26 cellular contexts compared by ENCODE assay signal in the genomic region with DNA sequence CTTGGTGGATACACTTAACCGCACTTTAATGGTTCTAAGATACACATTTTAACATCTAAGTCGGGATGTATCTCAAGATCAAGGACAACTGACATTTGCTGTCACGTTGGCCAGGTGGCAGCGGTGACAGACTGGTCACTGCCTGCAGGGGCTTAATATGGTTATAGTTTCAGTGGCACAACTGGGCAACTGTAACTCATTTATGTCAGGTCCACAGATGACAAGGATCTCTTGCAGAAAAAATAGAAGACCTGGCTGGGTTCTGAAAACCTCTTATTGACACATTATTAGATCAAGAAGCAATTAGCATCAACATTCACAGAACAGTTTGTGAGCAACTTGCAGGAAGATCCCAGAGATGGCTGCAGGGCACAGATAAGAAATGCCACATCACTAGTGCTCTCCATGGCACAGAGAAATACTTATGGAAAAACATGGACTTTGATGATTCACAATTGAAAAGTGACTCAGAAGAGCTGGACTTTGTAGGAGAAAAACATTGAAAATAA.
DNase-seq lines count a peak whose midpoint lies in the region; ATAC-seq and TF ChIP-seq lines count a peak whose summit lies in the region.
"Had no signal": no experiment of that assay in that cellular context is flagged by ENCODE, and none has a peak within 500 bp of the region (broad histone marks: within the 10 kb centered on the region; RNA-seq: fewer than 3 reads in every experiment).

No MANE protein-coding gene starts in this region.

- no peak overlapping the region for H3K4me3 Mint-ChIP-seq in mesothelial cell of epicardium
- H3K4me3 Mint-ChIP-seq: activated naive CD4-positive, alpha-beta T cell treated with anti-CD3 and anti-CD28 coated beads, Interleukin-2, amount 50 U/mL, for 24 hours; activated T-cell treated with anti-CD3 and anti-CD28 coated beads, Interleukin-2, amount 50 U/mL, for 72 hours; B cell had no signal

- H2BK12ac ChIP-seq in trophoblast cell (ENCODE audit: low read length) = peak overlapping the region; percentile 64

- no peak overlapping the region for H3K18ac ChIP-seq in trophoblast cell (ENCODE audit: low read length)

- H3K4me3 ChIP-seq in trophoblast cell (ENCODE audit: low read depth, low read length) = no peak overlapping the region

- no peak overlapping the region for H3K27ac ChIP-seq in trophoblast cell (ENCODE audit: low read depth, low read length)
- H3K27ac ChIP-seq: 22Rv1 had no signal

- H3K36me3 Mint-ChIP-seq in mesothelial cell of epicardium = no peaks in the 10 kb centered on the region
- H3K36me3 Mint-ChIP-seq: activated naive CD4-positive, alpha-beta T cell treated with anti-CD3 and anti-CD28 coated beads, Interleukin-2, amount 50 U/mL, for 24 hours had no signal

- H3K9ac ChIP-seq in trophoblast cell (ENCODE audit: low read length) = no peak overlapping the region

- no peak overlapping the region for H2BK5ac ChIP-seq in trophoblast cell (ENCODE audit: low read depth, low read length, poor library complexity)

- peaks cover 46% of the 10 kb centered on the region for H3K27me3 Mint-ChIP-seq in mesothelial cell of epicardium (ENCODE audit: low read depth)

- H2AFZ ChIP-seq in trophoblast cell (ENCODE audit: insufficient read depth, low read length, poor library complexity) = no peak overlapping the region

- no peak overlapping the region for H4K8ac ChIP-seq in trophoblast cell (ENCODE audit: low read depth, low read length)

- H3K79me1 ChIP-seq in trophoblast cell (ENCODE audit: low read length) = peaks cover 3% of the 10 kb centered on the region

- ATAC-seq in GM19395 (IDR thresholded peaks at IDR 0.05; ENCODE audit: unreplicated experiment) = no peak
- ATAC-seq: activated T-cell treated with anti-CD3 and anti-CD28 coated beads, Interleukin-2, amount 50 U/mL, for 72 hours had no signal

- no peak overlapping the region for H3K4me2 ChIP-seq in trophoblast cell (ENCODE audit: low read length)

- no peak overlapping the region for H3K23ac ChIP-seq in trophoblast cell (ENCODE audit: low read length)

- peaks cover 20% of the 10 kb centered on the region for H3K4me1 Mint-ChIP-seq in mesothelial cell of epicardium
- H3K4me1 Mint-ChIP-seq: activated naive CD4-positive, alpha-beta T cell treated with anti-CD3 and anti-CD28 coated beads, Interleukin-2, amount 50 U/mL, for 24 hours; B cell had no signal

- TF ChIP-seq CTCF in mesothelial cell of epicardium (IDR thresholded peaks at IDR 0.05; ENCODE audit: unreplicated experiment) = no peak

- no peak overlapping the region for H3K14ac ChIP-seq in trophoblast cell (ENCODE audit: low read length)

- no peaks in the 10 kb centered on the region for H3K4me1 ChIP-seq in trophoblast cell (ENCODE audit: control insufficient read depth in 1 of 2, insufficient read depth in 2 of 2, low read length in 2 of 2)

- H3K9me3 Mint-ChIP-seq in mesothelial cell of epicardium = no peaks in the 10 kb centered on the region
- H3K9me3 Mint-ChIP-seq: activated naive CD4-positive, alpha-beta T cell treated with anti-CD3 and anti-CD28 coated beads, Interleukin-2, amount 50 U/mL, for 24 hours; activated T-cell treated with anti-CD3 and anti-CD28 coated beads, Interleukin-2, amount 50 U/mL, for 72 hours had no signal

- H3K9me3 ChIP-seq in trophoblast cell (ENCODE audit: insufficient read depth, low read depth, low read length) = no peaks in the 10 kb centered on the region

- no CpG with 5 or more reads among the region's 4 CpGs for WGBS in trophoblast cell (ENCODE audit: extremely low coverage, insufficient coverage, insufficient read length)

- H3K27me3 ChIP-seq in trophoblast cell (ENCODE audit: insufficient read depth, low read length) = no peaks in the 10 kb centered on the region

- no peak overlapping the region for H3K4ac ChIP-seq in trophoblast cell (ENCODE audit: low read depth, low read length)

- H3K27ac Mint-ChIP-seq in mesothelial cell of epicardium = no peak overlapping the region
- H3K27ac Mint-ChIP-seq: activated naive CD4-positive, alpha-beta T cell treated with anti-CD3 and anti-CD28 coated beads, Interleukin-2, amount 50 U/mL, for 24 hours; activated T-cell treated with anti-CD3 and anti-CD28 coated beads, Interleukin-2, amount 50 U/mL, for 72 hours; B cell had no signal

- H4K91ac ChIP-seq in trophoblast cell (ENCODE audit: low read depth, low read length) = no peak overlapping the region

- DNase-seq in DMS53 (lab: John Stamatoyannopoulos, UW) (peak; percentile 1), DMS53 treated with DMSO at 0.1 percent for 48 hours (lab: John Stamatoyannopoulos, UW; ENCODE audit: unreplicated experiment) (no peak), SK-N-DZ (ENCODE audit: low spot score) (peak; percentile 88), dermis microvascular lymphatic vessel endothelial cell (ENCODE audit: low read depth in 2 of 2) (peak; percentile 15 to 73), trophoblast cell (no peak), DMS153 treated with DMSO at 0.1 percent for 48 hours (lab: John Stamatoyannopoulos, UW; ENCODE audit: unreplicated experiment) (no peak), mesothelial cell of epicardium (ENCODE audit: low spot score in 2 of 2, unreplicated experiment in 2 of 2) (no peak)
- DNase-seq: activated CD4-positive, alpha-beta T cell treated with anti-CD3 and anti-CD28 coated beads for 4 hours; activated T-cell treated with anti-CD3 and anti-CD28 coated beads, Interleukin-2, amount 50 U/mL, for 72 hours; Calu3; cortex of kidney; GDM1; GOT3; Kasumi-1; kidney; NCI-H1092; NCI-H2081 treated with DMSO at 0.1 percent for 48 hours; NCI-H446 treated with DMSO at 0.1 percent for 48 hours; nucleus accumbens; stimulated activated CD8-positive, alpha-beta memory T cell treated with anti-CD3 and anti-CD28 coated beads, Interleukin-4, amount 100 ng/mL, for 48 hours; substantia nigra; SW 1271 had no signal

- no peak overlapping the region for H2BK120ac ChIP-seq in trophoblast cell (ENCODE audit: insufficient read depth, low read length, poor library complexity)

- H3K36me3 ChIP-seq in trophoblast cell (ENCODE audit: control insufficient read depth in 1 of 2, insufficient read depth in 2 of 2, low read length in 2 of 2) = no peaks in the 10 kb centered on the region

- H2AK5ac ChIP-seq in trophoblast cell (ENCODE audit: low read length) = no peak overlapping the region

- no peaks in the 10 kb centered on the region for H3K79me2 ChIP-seq in trophoblast cell (ENCODE audit: control insufficient read depth, insufficient read depth, low read length, poor library complexity)

- no peak overlapping the region for H4K12ac ChIP-seq in trophoblast cell (ENCODE audit: low read depth, low read length)

Comparison
In these comparisons a context has a peak if more than half of its experiments do, and no peak if none do; other contexts are left out.
1. DNase-seq: peak in DMS53 (single experiment), SK-N-DZ (single experiment) and dermis microvascular lymphatic vessel endothelial cell (2 of 2); none in DMS53 treated with DMSO at 0.1 percent for 48 hours (single experiment), trophoblast cell (0 of 2), DMS153 treated with DMSO at 0.1 percent for 48 hours (single experiment) and mesothelial cell of epicardium (0 of 2).